In genomic region chr14:61598980-61599379, GRCh38 we compare ENCODE assay signal across 1 cellular context.
A peak's percentile ranks its signal among the peaks of the same experiment; 100 is the strongest.
TF ChIP-seq lines count a peak whose summit lies in the region.

No MANE protein-coding gene starts in this region.

TF ChIP-seq in HepG2, 621 proteins besides CTCF, POLR2A, EP300 and RAD21 (continued from another document):
- no peak for TF ChIP-seq DRAP1 (CRISPR knock-in tag; IDR thresholded peaks at IDR 0.05)
- TF ChIP-seq ZNF3 (CRISPR knock-in tag; IDR thresholded peaks at IDR 0.05): no peak
- TF ChIP-seq RBM39 (IDR thresholded peaks at IDR 0.05; ENCODE audit: low read depth, low read length, poor library complexity, severe bottlenecking): no peak
- TF ChIP-seq ZBTB2 (CRISPR knock-in tag; IDR thresholded peaks at IDR 0.05; ENCODE audit: low read depth): no peak
- TF ChIP-seq ZNF660 (CRISPR knock-in tag; IDR thresholded peaks at IDR 0.05; ENCODE audit: borderline replicate concordance, low read depth): no peak
- no peak for TF ChIP-seq SNAPC2 (CRISPR knock-in tag; IDR thresholded peaks at IDR 0.05)
- 0 out of 2 replicates have a peak, but pooled peaks have one; percentile 47 for TF ChIP-seq ELF3 (CRISPR knock-in tag; IDR thresholded peaks at IDR 0.05)
- no peak for TF ChIP-seq NFE2L2 (IDR thresholded peaks at IDR 0.05; ENCODE audit: low read length)
- no peak for TF ChIP-seq ZNF350 (CRISPR knock-in tag; IDR thresholded peaks at IDR 0.05; ENCODE audit: borderline replicate concordance, low read depth)
- TF ChIP-seq ZNF496 (CRISPR knock-in tag; IDR thresholded peaks at IDR 0.05; ENCODE audit: insufficient replicate concordance): no peak
- TF ChIP-seq DPF2 (CRISPR knock-in tag; IDR thresholded peaks at IDR 0.05; ENCODE audit: borderline replicate concordance, low read depth): no peak
- TF ChIP-seq SKI (IDR thresholded peaks at IDR 0.05; ENCODE audit: partially characterized antibody): no peak
- TF ChIP-seq POLR2G (IDR thresholded peaks at IDR 0.05; ENCODE audit: low read depth, low read length): no peak
- 0 out of 2 replicates have a peak, but pooled peaks have one; percentile 20 for TF ChIP-seq NR2F2 (IDR thresholded peaks at IDR 0.05; ENCODE audit: borderline replicate concordance, low read depth)
- TF ChIP-seq PTBP1 (IDR thresholded peaks at IDR 0.05; ENCODE audit: low read depth, low read length, poor library complexity, severe bottlenecking): no peak
- TF ChIP-seq GABPA (IDR thresholded peaks at IDR 0.05; ENCODE audit: low read depth, low read length): no peak
- no peak for TF ChIP-seq GABPA (CRISPR knock-in tag; IDR thresholded peaks at IDR 0.05; ENCODE audit: low read depth)
- no peak for TF ChIP-seq POLR2AphosphoS2 (IDR thresholded peaks at IDR 0.05; ENCODE audit: low read depth, low read length)
- TF ChIP-seq, protein P1, sequence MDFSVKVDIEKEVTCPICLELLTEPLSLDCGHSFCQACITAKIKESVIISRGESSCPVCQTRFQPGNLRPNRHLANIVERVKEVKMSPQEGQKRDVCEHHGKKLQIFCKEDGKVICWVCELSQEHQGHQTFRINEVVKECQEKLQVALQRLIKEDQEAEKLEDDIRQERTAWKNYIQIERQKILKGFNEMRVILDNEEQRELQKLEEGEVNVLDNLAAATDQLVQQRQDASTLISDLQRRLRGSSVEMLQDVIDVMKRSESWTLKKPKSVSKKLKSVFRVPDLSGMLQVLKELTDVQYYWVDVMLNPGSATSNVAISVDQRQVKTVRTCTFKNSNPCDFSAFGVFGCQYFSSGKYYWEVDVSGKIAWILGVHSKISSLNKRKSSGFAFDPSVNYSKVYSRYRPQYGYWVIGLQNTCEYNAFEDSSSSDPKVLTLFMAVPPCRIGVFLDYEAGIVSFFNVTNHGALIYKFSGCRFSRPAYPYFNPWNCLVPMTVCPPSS (IDR thresholded peaks at IDR 0.05): no peak
- TF ChIP-seq ZNF567 (CRISPR knock-in tag; IDR thresholded peaks at IDR 0.05; ENCODE audit: borderline replicate concordance): no peak
- no peak for TF ChIP-seq ZNF720 (CRISPR knock-in tag; IDR thresholded peaks at IDR 0.05)
- TF ChIP-seq RFX5 (IDR thresholded peaks at IDR 0.05; ENCODE audit: low read depth, low read length): no peak
- TF ChIP-seq ZNF883 (CRISPR knock-in tag; IDR thresholded peaks at IDR 0.05; ENCODE audit: not compliant biosample characterization): no peak
- TF ChIP-seq FOXA1 (IDR thresholded peaks at IDR 0.05): no peak
- no peak for TF ChIP-seq FOXA1 (CRISPR knock-in tag; IDR thresholded peaks at IDR 0.05)
- TF ChIP-seq NR2C2 (CRISPR knock-in tag; IDR thresholded peaks at IDR 0.05; ENCODE audit: borderline replicate concordance): no peak
- TF ChIP-seq SOX6 (IDR thresholded peaks at IDR 0.05): no peak
- TF ChIP-seq SOX6 (CRISPR knock-in tag; IDR thresholded peaks at IDR 0.05): no peak
- TF ChIP-seq ZBTB4 (CRISPR knock-in tag; IDR thresholded peaks at IDR 0.05; ENCODE audit: borderline replicate concordance): no peak
- TF ChIP-seq RELA (CRISPR knock-in tag; IDR thresholded peaks at IDR 0.05): no peak
- TF ChIP-seq ZNF589 (CRISPR knock-in tag; conservative IDR thresholded peaks at IDR 0.05): no peak
- no peak for TF ChIP-seq MIER3 (CRISPR knock-in tag; IDR thresholded peaks at IDR 0.05; ENCODE audit: borderline replicate concordance)
- TF ChIP-seq SETDB1 (CRISPR knock-in tag; IDR thresholded peaks at IDR 0.05; ENCODE audit: borderline replicate concordance): no peak
- TF ChIP-seq ZSCAN30 (CRISPR knock-in tag; IDR thresholded peaks at IDR 0.05): no peak
- TF ChIP-seq IKZF1 (IDR thresholded peaks at IDR 0.05): no peak
- no peak for TF ChIP-seq ZNF30 (CRISPR knock-in tag; IDR thresholded peaks at IDR 0.05)
- TF ChIP-seq HMGA1 (CRISPR knock-in tag; conservative IDR thresholded peaks at IDR 0.05): no peak
- peak; percentile 32; the same call in 1 of the 2 replicates for TF ChIP-seq FOSL2 (CRISPR knock-in tag; IDR thresholded peaks at IDR 0.05)
- TF ChIP-seq ZNF446 (CRISPR knock-in tag; IDR thresholded peaks at IDR 0.05): no peak
- no peak for TF ChIP-seq PHF8 (CRISPR knock-in tag; IDR thresholded peaks at IDR 0.05)
- no peak for TF ChIP-seq RBM22 (optimal IDR thresholded peaks at IDR 0.05; ENCODE audit: low read length)
- TF ChIP-seq ZNF792 (CRISPR knock-in tag; IDR thresholded peaks at IDR 0.05): no peak
- no peak for TF ChIP-seq ZSCAN31 (CRISPR knock-in tag; IDR thresholded peaks at IDR 0.05; ENCODE audit: low read depth)
- no peak for TF ChIP-seq ZNF549 (CRISPR knock-in tag; IDR thresholded peaks at IDR 0.05)
- no peak for TF ChIP-seq ZNF605 (CRISPR knock-in tag; IDR thresholded peaks at IDR 0.05)
- TF ChIP-seq GTF2F1 (IDR thresholded peaks at IDR 0.05; ENCODE audit: low read length): no peak
- no peak for TF ChIP-seq ZNF782 (CRISPR knock-in tag; IDR thresholded peaks at IDR 0.05; ENCODE audit: borderline replicate concordance)
- no peak for TF ChIP-seq MXD4 (CRISPR knock-in tag; IDR thresholded peaks at IDR 0.05)
- TF ChIP-seq ATM (IDR thresholded peaks at IDR 0.05; ENCODE audit: borderline replicate concordance): no peak
- TF ChIP-seq, protein P2, sequence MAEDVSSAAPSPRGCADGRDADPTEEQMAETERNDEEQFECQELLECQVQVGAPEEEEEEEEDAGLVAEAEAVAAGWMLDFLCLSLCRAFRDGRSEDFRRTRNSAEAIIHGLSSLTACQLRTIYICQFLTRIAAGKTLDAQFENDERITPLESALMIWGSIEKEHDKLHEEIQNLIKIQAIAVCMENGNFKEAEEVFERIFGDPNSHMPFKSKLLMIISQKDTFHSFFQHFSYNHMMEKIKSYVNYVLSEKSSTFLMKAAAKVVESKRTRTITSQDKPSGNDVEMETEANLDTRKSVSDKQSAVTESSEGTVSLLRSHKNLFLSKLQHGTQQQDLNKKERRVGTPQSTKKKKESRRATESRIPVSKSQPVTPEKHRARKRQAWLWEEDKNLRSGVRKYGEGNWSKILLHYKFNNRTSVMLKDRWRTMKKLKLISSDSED (CRISPR knock-in tag; IDR thresholded peaks at IDR 0.05): no peak
- no peak for TF ChIP-seq ZFY (CRISPR knock-in tag; IDR thresholded peaks at IDR 0.05)
- no peak for TF ChIP-seq SIX4 (CRISPR knock-in tag; IDR thresholded peaks at IDR 0.05)
- TF ChIP-seq HOXA7 (CRISPR knock-in tag; IDR thresholded peaks at IDR 0.05): no peak
- no peak for TF ChIP-seq MAZ (IDR thresholded peaks at IDR 0.05; ENCODE audit: borderline replicate concordance, low read depth, low read length)
- TF ChIP-seq MAZ (CRISPR knock-in tag; IDR thresholded peaks at IDR 0.05; ENCODE audit: low read depth): no peak
- TF ChIP-seq ZNF24 (IDR thresholded peaks at IDR 0.05): no peak
- no peak for TF ChIP-seq ZNF747 (CRISPR knock-in tag; IDR thresholded peaks at IDR 0.05; ENCODE audit: borderline replicate concordance)
- TF ChIP-seq SRSF9 (IDR thresholded peaks at IDR 0.05; ENCODE audit: borderline replicate concordance, insufficient read depth, low read depth, low read length, poor library complexity, severe bottlenecking): no peak
- TF ChIP-seq RARA (CRISPR knock-in tag; IDR thresholded peaks at IDR 0.05): peak; percentile 44; the same call in 1 of the 2 replicates
- TF ChIP-seq HDAC1 (CRISPR knock-in tag; IDR thresholded peaks at IDR 0.05): no peak
- 0 out of 2 replicates have a peak, but pooled peaks have one; percentile 19 for TF ChIP-seq ZNF331 (CRISPR knock-in tag; IDR thresholded peaks at IDR 0.05)
- no peak for TF ChIP-seq ZNF737 (CRISPR knock-in tag; IDR thresholded peaks at IDR 0.05; ENCODE audit: borderline replicate concordance)
- TF ChIP-seq ZNF703 (CRISPR knock-in tag; IDR thresholded peaks at IDR 0.05; ENCODE audit: borderline replicate concordance): no peak
- peak; percentile 39; the same call in 1 of the 2 replicates for TF ChIP-seq BCL6 (CRISPR knock-in tag; IDR thresholded peaks at IDR 0.05)
- no peak for TF ChIP-seq HNF4G (IDR thresholded peaks at IDR 0.05; ENCODE audit: borderline replicate concordance, low read depth, low read length)
- no peak for TF ChIP-seq HNF4G (CRISPR knock-in tag; IDR thresholded peaks at IDR 0.05; ENCODE audit: borderline replicate concordance, low read depth)
- no peak for TF ChIP-seq STAT5B (CRISPR knock-in tag; IDR thresholded peaks at IDR 0.05)
- no peak for TF ChIP-seq HNRNPLL (IDR thresholded peaks at IDR 0.05; ENCODE audit: low read depth, low read length, poor library complexity, severe bottlenecking)
- no peak for TF ChIP-seq PAWR (CRISPR knock-in tag; IDR thresholded peaks at IDR 0.05; ENCODE audit: borderline replicate concordance)
- no peak for TF ChIP-seq ESRRA (CRISPR knock-in tag; IDR thresholded peaks at IDR 0.05; ENCODE audit: low read depth)
- no peak for TF ChIP-seq KLF16 (CRISPR knock-in tag; IDR thresholded peaks at IDR 0.05)
- no peak for TF ChIP-seq ZNF282 (IDR thresholded peaks at IDR 0.05; ENCODE audit: partially characterized antibody)
- TF ChIP-seq ZNF543 (CRISPR knock-in tag; IDR thresholded peaks at IDR 0.05): no peak
- TF ChIP-seq SOX13 (IDR thresholded peaks at IDR 0.05): no peak
- peak in 1 of 2 experiments; percentile 42; a peak in 1 of 4 replicates for TF ChIP-seq SOX13 (CRISPR knock-in tag; conservative IDR thresholded peaks at IDR 0.05 in 1 of 2, IDR thresholded peaks at IDR 0.05 in 1 of 2)
- no peak for TF ChIP-seq ZNF451 (CRISPR knock-in tag; IDR thresholded peaks at IDR 0.05)
- TF ChIP-seq, protein P3, sequence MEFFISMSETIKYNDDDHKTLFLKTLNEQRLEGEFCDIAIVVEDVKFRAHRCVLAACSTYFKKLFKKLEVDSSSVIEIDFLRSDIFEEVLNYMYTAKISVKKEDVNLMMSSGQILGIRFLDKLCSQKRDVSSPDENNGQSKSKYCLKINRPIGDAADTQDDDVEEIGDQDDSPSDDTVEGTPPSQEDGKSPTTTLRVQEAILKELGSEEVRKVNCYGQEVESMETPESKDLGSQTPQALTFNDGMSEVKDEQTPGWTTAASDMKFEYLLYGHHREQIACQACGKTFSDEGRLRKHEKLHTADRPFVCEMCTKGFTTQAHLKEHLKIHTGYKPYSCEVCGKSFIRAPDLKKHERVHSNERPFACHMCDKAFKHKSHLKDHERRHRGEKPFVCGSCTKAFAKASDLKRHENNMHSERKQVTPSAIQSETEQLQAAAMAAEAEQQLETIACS (CRISPR knock-in tag; IDR thresholded peaks at IDR 0.05): no peak
- TF ChIP-seq NFKBIZ (CRISPR knock-in tag; IDR thresholded peaks at IDR 0.05): no peak
